ENCODE assay signal across 8 cellular contexts in the genomic region with DNA sequence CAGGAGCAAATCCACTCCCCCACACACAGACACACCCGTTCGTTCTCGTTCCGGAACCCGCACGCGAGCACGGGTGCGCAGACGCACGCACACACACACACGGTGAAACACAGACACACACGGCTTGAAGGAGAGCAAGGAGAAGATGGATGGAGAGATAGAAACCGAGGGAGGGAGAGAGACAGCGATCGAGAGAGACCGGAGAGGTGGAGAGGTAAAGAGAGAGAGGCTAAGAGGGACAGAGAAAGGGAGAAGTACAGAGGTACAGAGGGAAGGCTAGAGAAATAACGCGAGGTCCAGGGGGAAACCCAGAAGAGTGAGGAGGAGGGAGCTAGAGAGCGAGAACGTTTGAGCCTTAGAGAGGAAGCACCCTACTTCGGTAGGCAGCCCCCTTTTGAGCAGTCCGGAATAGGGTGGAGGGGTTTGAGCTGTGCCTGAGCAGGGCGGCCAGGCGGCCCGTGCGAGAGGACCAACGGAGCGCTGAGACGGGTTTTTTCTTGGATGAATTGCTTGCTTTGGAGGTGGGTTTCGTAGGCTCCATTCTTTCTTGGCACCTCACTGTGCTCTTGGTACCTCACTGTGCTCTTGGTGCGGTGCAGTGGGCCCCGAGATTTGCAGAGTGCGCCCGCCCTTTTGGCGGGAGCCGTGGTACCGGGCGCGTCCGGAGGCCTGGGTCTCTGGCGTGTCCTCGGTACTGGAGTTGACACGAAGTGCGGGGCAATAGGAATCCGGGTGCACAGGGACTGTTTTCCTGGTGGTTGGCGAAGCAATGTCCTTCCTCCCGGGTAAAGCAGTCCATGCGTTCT.
DNase-seq lines count a peak whose midpoint lies in the region; ATAC-seq and TF ChIP-seq lines count a peak whose summit lies in the region.

No MANE protein-coding gene starts in this region.

- H3K27me3 ChIP-seq in right lobe of liver = peaks cover 12 to 30% of the 10 kb centered on the region in 2 donors

- H3K36me3 ChIP-seq in right lobe of liver = no peaks in the 10 kb centered on the region

- DNase-seq in NCI-H2171 treated with DMSO at 0.1 percent for 48 hours (lab: John Stamatoyannopoulos, UW) (peak; percentile 66), NCI-H2171 (lab: John Stamatoyannopoulos, UW) (no peak), LHCN-M2 (ENCODE audit: low read depth) (peak; percentile 57), T-cell (peak in 24 of 34 experiments; percentile 9 to 46 (median 29)), choroid plexus epithelial cell (ENCODE audit: low read depth) (peak; percentile 48), right lobe of liver (peak in 1 of 3 donors; percentile 37)
- DNase-seq in stimulated activated naive CD8-positive, alpha-beta T cell treated with anti-CD3 and anti-CD28 coated beads, Interleukin-15, amount 100 ng/mL, for 72 hours = peak; percentile 36 to 52

- intact Hi-C loops in right lobe of liver (cut with DNase I) = no loop called here

- H3K4me3 ChIP-seq in choroid plexus epithelial cell (ENCODE audit: low read depth, low read length) (peak overlapping the region; percentile 55), right lobe of liver (peak overlapping the region; percentile 20 to 36 (median 31))

- TF ChIP-seq CTCF in choroid plexus epithelial cell (conservative IDR thresholded peaks at IDR 0.05; ENCODE audit: low read depth, low read length) (no peak), right lobe of liver (IDR thresholded peaks at IDR 0.05) (no peak)

- H3K27ac Mint-ChIP-seq in T-cell = peak overlapping the region; percentile 11 to 32
- H3K27ac Mint-ChIP-seq in stimulated activated naive CD8-positive, alpha-beta T cell treated with anti-CD3 and anti-CD28 coated beads, Interleukin-15, amount 100 ng/mL, for 72 hours = peak overlapping the region; percentile 0 to 4

- H3K36me3 Mint-ChIP-seq in T-cell = no peaks in the 10 kb centered on the region

- H3K9me3 ChIP-seq in right lobe of liver = no peaks in the 10 kb centered on the region

- POLR2A ChIA-PET in T-cell (lab: Charles Lee) = no interaction called here

- CTCF ChIA-PET in T-cell (lab: Charles Lee) = interaction anchor here in 1 of 2 donors (0.5 kb wide), 1 partner anchor 724 kb away, joined by 4 read pairs; no protein-coding TSS in a partner anchor

- WGBS in right lobe of liver (ENCODE audit: insufficient coverage, low coverage, low lambda C conversion rate, missing lambda C conversion rate) = 0% methylated on average over 34 of the region's 49 CpGs

- peaks cover 25 to 31% (median 30%) of the 10 kb centered on the region in 3 donors for H3K4me1 Mint-ChIP-seq in T-cell
- H3K4me1 Mint-ChIP-seq in stimulated activated naive CD8-positive, alpha-beta T cell treated with anti-CD3 and anti-CD28 coated beads, Interleukin-15, amount 100 ng/mL, for 72 hours = peaks cover 34% of the 10 kb centered on the region

- no peaks in the 10 kb centered on the region for H3K9me3 Mint-ChIP-seq in T-cell
- H3K9me3 Mint-ChIP-seq in stimulated activated naive CD8-positive, alpha-beta T cell treated with anti-CD3 and anti-CD28 coated beads, Interleukin-15, amount 100 ng/mL, for 72 hours = no peaks in the 10 kb centered on the region

- no peak overlapping the region for H3K27ac ChIP-seq in right lobe of liver

- peaks cover 32 to 52% of the 10 kb centered on the region in 2 donors for H3K27me3 Mint-ChIP-seq in T-cell
- H3K27me3 Mint-ChIP-seq in stimulated activated naive CD8-positive, alpha-beta T cell treated with anti-CD3 and anti-CD28 coated beads, Interleukin-15, amount 100 ng/mL, for 72 hours = peaks cover 51% of the 10 kb centered on the region

- peaks cover 0 to 18% (median 9%) of the 10 kb centered on the region in 4 donors for H3K4me1 ChIP-seq in right lobe of liver

- ATAC-seq in T-cell (replicated peaks in 1 of 4) (peak; percentile 58 to 81 (median 76)), right lobe of liver (peak; percentile 56 to 67 (median 64)), HG02588 (IDR thresholded peaks at IDR 0.05; ENCODE audit: unreplicated experiment) (no peak)
- peak; percentile 84 for ATAC-seq in stimulated activated naive CD8-positive, alpha-beta T cell treated with anti-CD3 and anti-CD28 coated beads, Interleukin-15, amount 100 ng/mL, for 72 hours

- TF ChIP-seq POLR2A in right lobe of liver (IDR thresholded peaks at IDR 0.05) = no peak

- peak overlapping the region; percentile 85 to 97 (median 91) for H3K4me3 Mint-ChIP-seq in T-cell
- peak overlapping the region; percentile 85 to 96 for H3K4me3 Mint-ChIP-seq in stimulated activated naive CD8-positive, alpha-beta T cell treated with anti-CD3 and anti-CD28 coated beads, Interleukin-15, amount 100 ng/mL, for 72 hours
